Comparison of ENCODE assay signal across 8 cellular contexts in genomic region chr2:240962371-240963064, GRCh38. TPM values are rescaled to one million over a fixed set of nuclear protein-coding genes. Genes with fewer than 3 reads are reported as not detected.
DNase-seq lines count a peak whose midpoint lies in the region; ATAC-seq and TF ChIP-seq lines count a peak whose summit lies in the region.

No MANE protein-coding gene starts in this region.

- POLR2A ChIA-PET in PC-3 (lab: Charles Lee; ENCODE audit: unreplicated experiment): interaction anchor here (0.8 kb wide), 1 partner anchor 30 kb away, joined by 3 read pairs; no protein-coding TSS in a partner anchor

- no TSS peak for BruUV-seq in PC-3 (replicated peaks; lab: Mats Ljungman, UMichigan)

- peaks cover 11% of the 10 kb centered on the region for H3K4me1 Mint-ChIP-seq in brain

- peak overlapping the region in 2 of 5 experiments; percentile 53 to 77 for H3K27ac Mint-ChIP-seq in brain

- H3K4me1 ChIP-seq in HUES64 (ENCODE audit: insufficient read depth, low read length) (no peaks in the 10 kb centered on the region; the same call in 1 of the 2 replicates), PC-3 (ENCODE audit: insufficient read depth, low read length) (no peaks in the 10 kb centered on the region)

- H3K27ac ChIP-seq in HUES64 (ENCODE audit: low read depth, low read length) (peak overlapping the region; percentile 58; the same call in 1 of the 2 replicates), PC-3 (ENCODE audit: low read length) (no peak overlapping the region)

- H3K36me3 ChIP-seq in HUES64 (ENCODE audit: insufficient read depth, low read length) (no peaks in the 10 kb centered on the region), PC-3 (ENCODE audit: low read depth, low read length) (no peaks in the 10 kb centered on the region)

- TF ChIP-seq CTCF in brain (conservative IDR thresholded peaks at IDR 0.05) (no peak), PC-3 (conservative IDR thresholded peaks at IDR 0.05; ENCODE audit: low read depth, low read length) (no peak)

- no peaks in the 10 kb centered on the region for H3K9me3 Mint-ChIP-seq in brain

- no peaks in the 10 kb centered on the region for H3K36me3 Mint-ChIP-seq in brain

- H3K27me3 ChIP-seq in HUES64 (ENCODE audit: insufficient read depth, low read length) (no peaks in the 10 kb centered on the region; the same call in 1 of the 2 replicates), PC-3 (ENCODE audit: low read length) (0 out of 2 replicates have a peak, but pooled peaks cover 2% of the 10 kb centered on the region)

- intact Hi-C loops in left colon (cut with DNase I, micrococcal nuclease) (no loop called here), PC-3 (cut with micrococcal nuclease) (no loop called here)

- no peak overlapping the region for H3K9ac ChIP-seq in HUES64 (ENCODE audit: low read depth, low read length)
- H3K9ac ChIP-seq in PC-3 (ENCODE audit: low read length): no peak overlapping the region

- no peaks in the 10 kb centered on the region for H3K27me3 Mint-ChIP-seq in brain

- H2AFZ ChIP-seq in PC-3 (ENCODE audit: low read length): no peak overlapping the region

- H3K4me3 ChIP-seq in HUES64 (ENCODE audit: low read length) (no peak overlapping the region), PC-3 (ENCODE audit: low read length) (no peak overlapping the region)

- CTCF ChIA-PET in PC-3 (lab: Charles Lee): no interaction called here

- H3K9me3 ChIP-seq in HUES64 (ENCODE audit: insufficient read depth, low read depth, low read length) (no peaks in the 10 kb centered on the region), PC-3 (ENCODE audit: low read length) (no peaks in the 10 kb centered on the region)

- H4K20me1 ChIP-seq in PC-3 (ENCODE audit: low read length): no peaks in the 10 kb centered on the region

- WGBS in HUES64: 53% methylated on average over 26 of the region's 27 CpGs

- peak overlapping the region in 3 of 5 experiments; percentile 49 to 57 (median 51) for H3K4me3 Mint-ChIP-seq in brain

- H3K4me2 ChIP-seq in PC-3 (ENCODE audit: low read length): no peak overlapping the region

- DNase-seq in left colon (peak; percentile 33 to 46), PC-3 (no peak), iPS-NIHi7 (ENCODE audit: extremely low spot score) (no peak)
- peak; percentile 23 for DNase-seq in stimulated activated CD8-positive, alpha-beta memory T cell treated with anti-CD3 and anti-CD28 coated beads, Interleukin-4, amount 100 ng/mL, for 48 hours
- DNase-seq in stimulated activated CD4-positive, alpha-beta T cell treated with anti-CD3 and anti-CD28 coated beads, Interleukin-4, amount 100 ng/mL, for 1 hour: no peak

- no peaks in the 10 kb centered on the region for H3F3A ChIP-seq in PC-3 (ENCODE audit: low read length, unreplicated experiment)

- ATAC-seq in left colon: peak; percentile 20
- no peak for ATAC-seq in GM18498 (IDR thresholded peaks at IDR 0.05; ENCODE audit: unreplicated experiment)
- ATAC-seq in PC-3: no peak

- H3K9me2 ChIP-seq in PC-3 (replicated peaks; ENCODE audit: low read length): no peaks in the 10 kb centered on the region

- no peaks in the 10 kb centered on the region for H3K79me2 ChIP-seq in PC-3 (ENCODE audit: low read length)

RNA-seq across cellular contexts. Expression of gene SNED1, which starts 35.9 kb away (rescaled TPM):
- polyA plus RNA-seq in HUES64 (2013, experiment 1 of 2): 0.20 TPM
- polyA plus RNA-seq in HUES64 (2013, experiment 2 of 2): 0.38 TPM
- 3.6 TPM for polyA plus RNA-seq in brain (ENCODE audit: insufficient read depth, low read depth, low replicate concordance)
- total RNA-seq in left colon (10 to 100 TPM in 1 of 2 donors, 1 to 10 TPM in 1; 9.4 to 10.1 TPM), PC-3 (2014; rRNA removed) (0.40 and 0.66 TPM in 2 replicates)

RNA-seq across cellular contexts. Expression of gene CROCC2, which starts 56.4 kb away (rescaled TPM):
- not detected for polyA plus RNA-seq in HUES64 (2013, experiment 1 of 2)
- polyA plus RNA-seq in HUES64 (2013, experiment 2 of 2): not detected
- not detected for polyA plus RNA-seq in brain (ENCODE audit: insufficient read depth, low read depth, low replicate concordance)
- total RNA-seq in left colon: under 1 TPM in 1 of 2 donors, not detected in 1; 0.06 TPM
- total RNA-seq in PC-3 (2014; rRNA removed): not detected in 2 replicates

Comparison
In these comparisons a context has a peak if more than half of its experiments do, and no peak if none do; other contexts are left out.
1. DNase-seq: peak in left colon (2 of 2) and stimulated activated CD8-positive, alpha-beta memory T cell treated with anti-CD3 and anti-CD28 coated beads, Interleukin-4, amount 100 ng/mL, for 48 hours (single experiment); none in stimulated activated CD4-positive, alpha-beta T cell treated with anti-CD3 and anti-CD28 coated beads, Interleukin-4, amount 100 ng/mL, for 1 hour (single experiment), PC-3 (single experiment) and iPS-NIHi7 (single experiment).